16 cellular contexts compared by ENCODE assay signal in genomic region chr15:63090502-63091286, GRCh38. TPM values are rescaled to one million over a fixed set of nuclear protein-coding genes. Genes with fewer than 3 reads are reported as not detected.
DNase-seq lines count a peak whose midpoint lies in the region; ATAC-seq, FAIRE-seq and TF ChIP-seq lines count a peak whose summit lies in the region.
"Had no signal": no experiment of that assay in that cellular context is flagged by ENCODE, and none has a peak within 500 bp of the region (broad histone marks: within the 10 kb centered on the region; RNA-seq: fewer than 3 reads in every experiment).

No MANE protein-coding gene starts in this region.

- intact Hi-C loops in HepG2 (cut with micrococcal nuclease; ENCODE audit: unreplicated experiment), result no loop called here
- intact Hi-C loops in right lobe of liver (cut with DNase I), result loop anchor here in 1 of 2 donors (10.0 kb wide), 2 partner anchors 46 to 306 kb away; partner anchors contain the start of gene TPM1
- intact Hi-C loops in activated CD4-positive, alpha-beta memory T cell treated with anti-CD3 and anti-CD28 coated beads for 36 hours (cut with micrococcal nuclease), result no loop called here

- in situ Hi-C loops in HepG2 (cut with HindIII; ENCODE audit: extremely low pct_ligation_motif_present, low pct_unique_long_range_greater_than_20kb), result loop anchor here (5.0 to 10.0 kb wide), 2 partner anchors 43 to 306 kb away; no protein-coding TSS in a partner anchor

- H3K9ac ChIP-seq in HepG2 (ENCODE audit: insufficient read depth, low read depth, low read length) (no peak overlapping the region), mucosa of rectum (ENCODE audit: low read depth in 1 of 2, low read length in 2 of 2) (no peak overlapping the region)
- H3K9ac ChIP-seq: KMS-11 had no signal

- peaks cover 74% of the 10 kb centered on the region for H3K4me1 ChIP-seq in HepG2 (ENCODE audit: insufficient read depth, low read length)
- H3K4me1 ChIP-seq in right lobe of liver, result no peaks in the 10 kb centered on the region
- H3K4me1 ChIP-seq in mucosa of rectum (ENCODE audit: control insufficient read depth in 2 of 2, insufficient read depth in 2 of 2, low read length in 2 of 2), result peaks cover 6 to 19% of the 10 kb centered on the region in 2 donors

- no peaks in the 10 kb centered on the region for H3K79me2 ChIP-seq in HepG2 (ENCODE audit: insufficient read depth, low read length)

- H3K27ac ChIP-seq in HepG2 (ENCODE audit: extremely low read length, insufficient read depth, low read length) (no peak overlapping the region), right lobe of liver (no peak overlapping the region), VCaP (peak overlapping the region; percentile 88; the same call in 1 of the 2 replicates), mucosa of rectum (ENCODE audit: low read depth in 2 of 2, low read length in 2 of 2) (peak overlapping the region; percentile 1 to 68)
- H3K27ac ChIP-seq: KMS-11 had no signal

- DNase-seq in HepG2 (ENCODE audit: low spot score), result no peak
- no peak for DNase-seq in right lobe of liver
- no peak for DNase-seq in amniotic stem cell (lab: John Stamatoyannopoulos, UW)
- DNase-seq in activated CD4-positive, alpha-beta memory T cell treated with anti-CD3 and anti-CD28 coated beads for 36 hours, result no peak
- no peak for DNase-seq in D341Med (ENCODE audit: low spot score)
- DNase-seq: AML-193; CD4-positive, CD25-positive, alpha-beta regulatory T cell; MG63; NCI-H1105; NCI-H1694 treated with DMSO at 0.1 percent for 48 hours; SHP77 treated with DMSO at 0.1 percent for 48 hours had no signal

- H4K20me1 ChIP-seq in HepG2 (ENCODE audit: insufficient read depth, low read length), result no peaks in the 10 kb centered on the region

- no peak overlapping the region for H2AFZ ChIP-seq in HepG2 (ENCODE audit: low read length)

- no peak overlapping the region for H3K4me3 ChIP-seq in HepG2 (replicated peaks in 1 of 3; ENCODE audit: insufficient read depth in 1 of 3, low read depth in 2 of 3, low read length in 3 of 3)
- H3K4me3 ChIP-seq in right lobe of liver, result no peak overlapping the region
- H3K4me3 ChIP-seq in mucosa of rectum (ENCODE audit: low read length in 2 of 2), result no peak overlapping the region
- H3K4me3 ChIP-seq: MG63 had no signal

- no TSS peak for BruUV-seq in HepG2 (replicated peaks; lab: Mats Ljungman, UMichigan)

- no peaks in the 10 kb centered on the region for H3K9me3 Mint-ChIP-seq in activated CD4-positive, alpha-beta memory T cell treated with anti-CD3 and anti-CD28 coated beads for 36 hours
- H3K9me3 Mint-ChIP-seq: CD4-positive, CD25-positive, alpha-beta regulatory T cell had no signal

- H3K9me3 ChIP-seq in HepG2 (ENCODE audit: low read length), result no peaks in the 10 kb centered on the region
- no peaks in the 10 kb centered on the region for H3K9me3 ChIP-seq in right lobe of liver
- H3K9me3 ChIP-seq in mucosa of rectum (ENCODE audit: control insufficient read depth in 2 of 2, low read length in 2 of 2), result no peaks in the 10 kb centered on the region
- H3K9me3 ChIP-seq: MG63 had no signal

- H3K36me3 Mint-ChIP-seq in activated CD4-positive, alpha-beta memory T cell treated with anti-CD3 and anti-CD28 coated beads for 36 hours, result no peaks in the 10 kb centered on the region
- H3K36me3 Mint-ChIP-seq: CD4-positive, CD25-positive, alpha-beta regulatory T cell had no signal

- 90% methylated on average over 17 of the region's 19 CpGs for WGBS in HepG2 (ENCODE audit: low lambda C conversion rate)
- 89% methylated on average over 5 of the region's 19 CpGs for WGBS in right lobe of liver (ENCODE audit: insufficient coverage, low coverage, low lambda C conversion rate, missing lambda C conversion rate)

- no peak for FAIRE-seq in HepG2 (lab: Jason Lieb, UNC)
- FAIRE-seq: H54 had no signal

- ATAC-seq in HepG2, result no peak
- ATAC-seq in right lobe of liver, result no peak
- no peak for ATAC-seq in GM21423 (IDR thresholded peaks at IDR 0.05; ENCODE audit: unreplicated experiment)

- POLR2A ChIA-PET in HepG2 (lab: Yijun Ruan, JAX), result interaction anchor here (3.2 to 5.1 kb wide), 2 partner anchors 11 to 42 kb away, joined by 15 to 42 read pairs; no protein-coding TSS in a partner anchor
- POLR2A ChIA-PET in activated CD4-positive, alpha-beta memory T cell treated with anti-CD3 and anti-CD28 coated beads for 36 hours (lab: Charles Lee), result interaction anchor here (0.6 kb wide), 1 partner anchor 546 kb away, joined by 3 read pairs; no protein-coding TSS in a partner anchor

- no peak overlapping the region for H3K27ac Mint-ChIP-seq in activated CD4-positive, alpha-beta memory T cell treated with anti-CD3 and anti-CD28 coated beads for 36 hours

- CTCF ChIA-PET in HepG2 (lab: Yijun Ruan, JAX; ENCODE audit: low intra/inter-chr PET ratio, low total read pairs), result no interaction called here
- CTCF ChIA-PET in activated CD4-positive, alpha-beta memory T cell treated with anti-CD3 and anti-CD28 coated beads for 36 hours (lab: Charles Lee), result interaction anchor here (0.6 to 12.8 kb wide), 2 partner anchors 45 to 176 kb away, joined by 4 to 154 read pairs; partner anchors contain the start of gene TPM1

- H3K4me2 ChIP-seq in HepG2 (ENCODE audit: low read depth, low read length), result no peak overlapping the region
- H3K4me2 ChIP-seq: KMS-11 had no signal

- TF ChIP-seq RAD21 in HepG2 (CRISPR knock-in tag; IDR thresholded peaks at IDR 0.05), result no peak

- TF ChIP-seq CTCF in HepG2 (CRISPR knock-in tag; IDR thresholded peaks at IDR 0.05) (no peak), right lobe of liver (IDR thresholded peaks at IDR 0.05) (no peak), VCaP (conservative IDR thresholded peaks at IDR 0.05) (no peak)

- TF ChIP-seq POLR2A in HepG2 (IDR thresholded peaks at IDR 0.05; ENCODE audit: insufficient read depth in 1 of 2, low read depth in 2 of 2, low read length in 2 of 2) (no peak), right lobe of liver (IDR thresholded peaks at IDR 0.05) (no peak)

- H3K36me3 ChIP-seq in HepG2 (replicated peaks in 1 of 2; ENCODE audit: control insufficient read depth in 1 of 2, insufficient read depth in 2 of 2, low read length in 2 of 2) (no peaks in the 10 kb centered on the region), right lobe of liver (no peaks in the 10 kb centered on the region), mucosa of rectum (ENCODE audit: control insufficient read depth in 2 of 2, insufficient read depth in 2 of 2, low read length in 2 of 2) (no peaks in the 10 kb centered on the region)
- H3K36me3 ChIP-seq: MG63 had no signal

- no peaks in the 10 kb centered on the region for H3K4me1 Mint-ChIP-seq in activated CD4-positive, alpha-beta memory T cell treated with anti-CD3 and anti-CD28 coated beads for 36 hours (ENCODE audit: low read depth)

- TF ChIP-seq EP300 in HepG2 (IDR thresholded peaks at IDR 0.05; ENCODE audit: low read depth in 2 of 2, low read length in 2 of 2), result no peak
- TF ChIP-seq EP300 in HepG2 (CRISPR knock-in tag; IDR thresholded peaks at IDR 0.05; ENCODE audit: borderline replicate concordance), result no peak

- no peak overlapping the region for H3K4me3 Mint-ChIP-seq in activated CD4-positive, alpha-beta memory T cell treated with anti-CD3 and anti-CD28 coated beads for 36 hours
- H3K4me3 Mint-ChIP-seq: CD4-positive, CD25-positive, alpha-beta regulatory T cell had no signal

- H3K27me3 Mint-ChIP-seq in activated CD4-positive, alpha-beta memory T cell treated with anti-CD3 and anti-CD28 coated beads for 36 hours, result no peaks in the 10 kb centered on the region

- no peaks in the 10 kb centered on the region for H3K27me3 ChIP-seq in HepG2 (ENCODE audit: control insufficient read depth in 1 of 2, insufficient read depth in 2 of 2, low read length in 2 of 2)
- no peaks in the 10 kb centered on the region for H3K27me3 ChIP-seq in right lobe of liver
- no peaks in the 10 kb centered on the region for H3K27me3 ChIP-seq in mucosa of rectum (ENCODE audit: control insufficient read depth in 2 of 2, insufficient read depth in 2 of 2, low read length in 2 of 2)
- H3K27me3 ChIP-seq: MG63 had no signal

RNA-seq across cellular contexts. Expression of gene LACTB, which starts 31.0 kb away (rescaled TPM):
- total RNA-seq in HepG2 (2016; rRNA removed; fragmentation: Illumina TruSeq; extraction: Trizol), result 23.0 and 31.0 TPM in 2 replicates
- 2.6 and 4.7 TPM in 2 replicates for total RNA-seq in HepG2 (2016; cell fraction: cytosol; rRNA removed; fragmentation: Illumina TruSeq; extraction: Trizol; ENCODE audit: low read depth)
- 20.3 and 27.6 TPM in 2 replicates for total RNA-seq in HepG2 (2016; cell fraction: insoluble cytoplasmic fraction; rRNA removed; fragmentation: Illumina TruSeq; extraction: Trizol)
- total RNA-seq in HepG2 (2016; cell fraction: membrane; rRNA removed; fragmentation: Illumina TruSeq; extraction: Trizol), result 6.4 and 8.7 TPM in 2 replicates
- total RNA-seq in HepG2 (2016; cell fraction: nucleus; rRNA removed; fragmentation: Illumina TruSeq; extraction: Trizol), result 10.8 and 14.7 TPM in 2 replicates
- polyA plus RNA-seq in HepG2 (2011; rRNA removed), result 12.2 and 14.8 TPM in 2 replicates
- 7.4 and 10.0 TPM in 2 replicates for polyA plus RNA-seq in HepG2 (2011; cell fraction: cytosol; rRNA removed)
- polyA plus RNA-seq in HepG2 (2011; cell fraction: nucleus; rRNA removed), result 4.0 and 4.7 TPM in 2 replicates
- 18.6 and 25.3 TPM in 2 replicates for polyA plus RNA-seq in HepG2 (2012)
- polyA plus RNA-seq in HepG2 (2016; cell fraction: cytosol; fragmentation: Illumina TruSeq; extraction: Trizol; ENCODE audit: low read depth), result 2.1 and 2.8 TPM in 2 replicates
- polyA plus RNA-seq in HepG2 (2016; cell fraction: insoluble cytoplasmic fraction; fragmentation: Illumina TruSeq; extraction: Trizol; ENCODE audit: low read depth), result 27.4 and 33.8 TPM in 2 replicates
- polyA plus RNA-seq in HepG2 (2016; cell fraction: membrane; fragmentation: Illumina TruSeq; extraction: Trizol; ENCODE audit: low read depth), result 4.7 and 5.9 TPM in 2 replicates
- polyA plus RNA-seq in HepG2 (2016; cell fraction: nucleus; fragmentation: Illumina TruSeq; extraction: Trizol; ENCODE audit: insufficient read depth, low read depth), result 13.9 and 15.3 TPM in 2 replicates
- polyA minus RNA-seq in HepG2 (2011; rRNA and poly(A)+ RNA removed; ENCODE audit: low replicate concordance), result 2.3 and 2.8 TPM in 2 replicates
- 8.0 and 8.3 TPM in 2 replicates for polyA minus RNA-seq in HepG2 (2011; cell fraction: cytosol; rRNA and poly(A)+ RNA removed)
- 10.9 and 15.3 TPM in 2 replicates for polyA minus RNA-seq in HepG2 (2011; cell fraction: nucleus; rRNA and poly(A)+ RNA removed)
- 10 to 100 TPM; 16.4 to 34.8 (median 21.5) TPM for total RNA-seq in right lobe of liver
- 10 to 100 TPM; 23.7 to 24.5 TPM for total RNA-seq in activated CD4-positive, alpha-beta memory T cell treated with anti-CD3 and anti-CD28 coated beads for 36 hours

RNA-seq across cellular contexts. Expression of gene TPM1, which starts 48.1 kb away (rescaled TPM):
- total RNA-seq in HepG2 (2016; rRNA removed; fragmentation: Illumina TruSeq; extraction: Trizol) (98.9 and 113 TPM in 2 replicates), right lobe of liver (100 to 1,000 TPM in 3 of 6 experiments, 10 to 100 TPM in 3; 44.3 to 180 (median 91.6) TPM)
- 49.9 and 54.7 TPM in 2 replicates for total RNA-seq in HepG2 (2016; cell fraction: cytosol; rRNA removed; fragmentation: Illumina TruSeq; extraction: Trizol; ENCODE audit: low read depth)
- total RNA-seq in HepG2 (2016; cell fraction: insoluble cytoplasmic fraction; rRNA removed; fragmentation: Illumina TruSeq; extraction: Trizol), result 98.4 and 114 TPM in 2 replicates
- 81.1 and 86.7 TPM in 2 replicates for total RNA-seq in HepG2 (2016; cell fraction: membrane; rRNA removed; fragmentation: Illumina TruSeq; extraction: Trizol)
- total RNA-seq in HepG2 (2016; cell fraction: nucleus; rRNA removed; fragmentation: Illumina TruSeq; extraction: Trizol), result 75.6 and 78.8 TPM in 2 replicates
- polyA plus RNA-seq in HepG2 (2011; rRNA removed), result 92.4 and 109 TPM in 2 replicates
- polyA plus RNA-seq in HepG2 (2011; cell fraction: cytosol; rRNA removed), result 45.6 and 56.5 TPM in 2 replicates
- polyA plus RNA-seq in HepG2 (2011; cell fraction: nucleus; rRNA removed), result 245 and 247 TPM in 2 replicates
- polyA plus RNA-seq in HepG2 (2012), result 72.3 and 73.8 TPM in 2 replicates
- polyA plus RNA-seq in HepG2 (2016; cell fraction: cytosol; fragmentation: Illumina TruSeq; extraction: Trizol; ENCODE audit: low read depth), result 39.7 and 50.0 TPM in 2 replicates
- polyA plus RNA-seq in HepG2 (2016; cell fraction: insoluble cytoplasmic fraction; fragmentation: Illumina TruSeq; extraction: Trizol; ENCODE audit: low read depth), result 112 and 120 TPM in 2 replicates
- polyA plus RNA-seq in HepG2 (2016; cell fraction: membrane; fragmentation: Illumina TruSeq; extraction: Trizol; ENCODE audit: low read depth), result 59.4 and 60.5 TPM in 2 replicates
- polyA plus RNA-seq in HepG2 (2016; cell fraction: nucleus; fragmentation: Illumina TruSeq; extraction: Trizol; ENCODE audit: insufficient read depth, low read depth), result 97.1 and 98.9 TPM in 2 replicates
- 56.1 and 110 TPM in 2 replicates for polyA minus RNA-seq in HepG2 (2011; rRNA and poly(A)+ RNA removed; ENCODE audit: low replicate concordance)
- 22.5 and 29.1 TPM in 2 replicates for polyA minus RNA-seq in HepG2 (2011; cell fraction: cytosol; rRNA and poly(A)+ RNA removed)
- polyA minus RNA-seq in HepG2 (2011; cell fraction: nucleus; rRNA and poly(A)+ RNA removed), result 274 and 286 TPM in 2 replicates
- total RNA-seq in activated CD4-positive, alpha-beta memory T cell treated with anti-CD3 and anti-CD28 coated beads for 36 hours, result 10 to 100 TPM; 10.8 to 11.4 TPM

Comparison
In these comparisons a context has a peak if more than half of its experiments do, and no peak if none do; other contexts are left out.
1. H3K27ac ChIP-seq: peak in VCaP (single experiment) and mucosa of rectum (2 of 2); none in HepG2 (single experiment) and right lobe of liver (0 of 3).